Comparison of ENCODE assay signal across 8 cellular contexts in the genomic region with DNA sequence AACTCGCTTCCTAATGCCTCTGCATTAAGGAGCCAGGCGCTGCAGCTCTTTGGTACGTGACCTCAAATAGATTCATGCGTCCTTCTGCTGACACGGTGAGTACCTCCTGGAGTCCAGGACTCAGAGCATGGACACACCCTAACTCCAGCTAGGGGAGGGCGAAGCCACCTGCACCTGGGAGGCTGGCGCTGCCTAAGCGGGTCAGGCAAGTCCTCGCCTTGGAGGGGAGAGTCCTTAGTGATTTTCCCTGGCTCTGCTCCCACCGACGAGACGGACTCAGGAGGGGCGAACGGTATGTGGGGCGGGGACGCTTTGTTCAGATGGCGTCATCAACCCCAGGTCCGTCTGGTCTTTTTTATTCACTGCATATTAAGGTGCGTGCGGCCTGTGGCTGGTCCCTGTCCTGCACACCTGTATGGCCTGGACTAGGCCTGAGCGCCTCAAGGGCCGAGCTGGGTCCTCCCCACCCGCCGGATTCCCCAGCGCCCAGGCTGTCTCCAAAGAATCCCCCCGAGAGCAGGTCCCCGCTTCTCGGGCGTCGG. TPM values are rescaled to one million over a fixed set of nuclear protein-coding genes. Genes with fewer than 3 reads are reported as not detected.
A peak's percentile ranks its signal among the peaks of the same experiment; 100 is the strongest.
DNase-seq lines count a peak whose midpoint lies in the region; ATAC-seq, FAIRE-seq and TF ChIP-seq lines count a peak whose summit lies in the region.
"Had no signal": no experiment of that assay in that cellular context is flagged by ENCODE, and none has a peak within 500 bp of the region (broad histone marks: within the 10 kb centered on the region; RNA-seq: fewer than 3 reads in every experiment).

No MANE protein-coding gene starts in this region.

- H2BK15ac ChIP-seq in H9 (ENCODE audit: low read depth, low read length): no peak overlapping the region

- no peak overlapping the region for H3K23ac ChIP-seq in H9 (ENCODE audit: insufficient read length, low read depth, low read length)

- no peak overlapping the region for H2AK5ac ChIP-seq in H9 (ENCODE audit: insufficient read length, low read length)

- H4K8ac ChIP-seq in H9 (replicated peaks; ENCODE audit: insufficient read length, low read depth, low read length): no peak overlapping the region

- peaks cover 9 to 11% of the 10 kb centered on the region in 2 experiments for H3K4me1 Mint-ChIP-seq in H9
- H3K4me1 Mint-ChIP-seq in activated naive CD8-positive, alpha-beta T cell treated with anti-CD3 and anti-CD28 coated beads, Interleukin-2, amount 10 ng/mL, durations not matched to agents 7 days and 5 days: peaks cover 4% of the 10 kb centered on the region

- peak; percentile 39 for DNase-seq in H9
- no peak for DNase-seq in activated naive CD8-positive, alpha-beta T cell treated with anti-CD3 and anti-CD28 coated beads, Interleukin-2, amount 10 ng/mL, durations not matched to agents 7 days and 5 days
- no peak for DNase-seq in keratinocyte (ENCODE audit: low read depth, low spot score)
- no peak for DNase-seq in smooth muscle cell (lab: John Stamatoyannopoulos, UW; ENCODE audit: unreplicated experiment)
- no peak for DNase-seq in T1000 (lab: John Stamatoyannopoulos, UW)
- DNase-seq: activated CD4-positive, alpha-beta T cell treated with anti-CD3 and anti-CD28 coated beads for 1 hour had no signal

- H2BK20ac ChIP-seq in H9 (ENCODE audit: low read depth, low read length, poor library complexity, severe bottlenecking): no peak overlapping the region

- peaks cover 4 to 8% of the 10 kb centered on the region in 2 experiments for H3K9me3 Mint-ChIP-seq in H9
- H3K9me3 Mint-ChIP-seq in activated naive CD8-positive, alpha-beta T cell treated with anti-CD3 and anti-CD28 coated beads, Interleukin-2, amount 10 ng/mL, durations not matched to agents 7 days and 5 days: no peaks in the 10 kb centered on the region

- WGBS in H9 (ENCODE audit: extremely low coverage, insufficient read length, low lambda C conversion rate): no CpG with 5 or more reads among the region's 30 CpGs
- WGBS in smooth muscle cell (ENCODE audit: low lambda C conversion rate): 74% methylated on average over 21 of the region's 30 CpGs

- POLR2A ChIA-PET in activated naive CD8-positive, alpha-beta T cell treated with anti-CD3 and anti-CD28 coated beads, Interleukin-2, amount 10 ng/mL, durations not matched to agents 7 days and 5 days (lab: Charles Lee): no interaction called here

- H3K9ac ChIP-seq in H9 (ENCODE audit: extremely low read depth, insufficient read length, low read length): no peak overlapping the region
- H3K9ac ChIP-seq in keratinocyte (ENCODE audit: control insufficient read depth, extremely low read depth, insufficient read depth, low read length): no peak overlapping the region
- no peak overlapping the region for H3K9ac ChIP-seq in smooth muscle cell (ENCODE audit: low read depth)

- H2AFZ ChIP-seq in H9 (ENCODE audit: low read length): no peak overlapping the region
- H2AFZ ChIP-seq in keratinocyte (ENCODE audit: control insufficient read depth, low read length): no peak overlapping the region
- H2AFZ ChIP-seq in smooth muscle cell (ENCODE audit: low read depth): no peak overlapping the region

- H4K5ac ChIP-seq in H9 (ENCODE audit: insufficient read length, low read depth, low read length): no peak overlapping the region

- H2BK5ac ChIP-seq in H9 (ENCODE audit: insufficient read length, low read length): no peak overlapping the region

- no peaks in the 10 kb centered on the region for H3K9me1 ChIP-seq in keratinocyte (ENCODE audit: control insufficient read depth, extremely low read depth, insufficient read depth, low read length)

- FAIRE-seq in keratinocyte (lab: Jason Lieb, UNC): no peak

- dilution Hi-C loops in keratinocyte (cut with MboI; ENCODE audit: extremely low pct_ligation_motif_present, low sequenced_read_pairs): no loop called here

- no peak overlapping the region for H3K27ac ChIP-seq in H9 (ENCODE audit: insufficient read length, low read depth, low read length)
- no peak overlapping the region for H3K27ac ChIP-seq in keratinocyte (ENCODE audit: control insufficient read depth, insufficient read depth, low read length)
- no peak overlapping the region for H3K27ac ChIP-seq in smooth muscle cell (ENCODE audit: low read depth)

- H3K18ac ChIP-seq in H9 (ENCODE audit: insufficient read length, low read depth, low read length): no peak overlapping the region

- no peak overlapping the region for H4K91ac ChIP-seq in H9 (ENCODE audit: insufficient read length, low read depth, low read length)

- 0 out of 7 replicates have a peak, but pooled peaks cover 0 to 4% (median 0%) of the 10 kb centered on the region in 3 experiments for H3K36me3 Mint-ChIP-seq in H9 (ENCODE audit: insufficient read depth in 1 of 3, low read depth in 3 of 3)
- H3K36me3 Mint-ChIP-seq in activated naive CD8-positive, alpha-beta T cell treated with anti-CD3 and anti-CD28 coated beads, Interleukin-2, amount 10 ng/mL, durations not matched to agents 7 days and 5 days: no peaks in the 10 kb centered on the region

- no peak overlapping the region for H3K4me3 ChIP-seq in keratinocyte (ENCODE audit: control insufficient read depth in 2 of 3, extremely low read depth in 1 of 3, insufficient read depth in 2 of 3, low read depth in 1 of 3, low read length in 3 of 3)
- peak overlapping the region; percentile 36 for H3K4me3 ChIP-seq in smooth muscle cell

- H3K79me1 ChIP-seq in H9 (ENCODE audit: insufficient read depth, low read depth, low read length, poor library complexity, severe bottlenecking): no peaks in the 10 kb centered on the region

- no peak overlapping the region for H3K4me2 ChIP-seq in H9 (ENCODE audit: insufficient read depth, insufficient read length, low read length)
- peak overlapping the region; percentile 25 for H3K4me2 ChIP-seq in keratinocyte (ENCODE audit: control insufficient read depth, extremely low read depth, insufficient read depth, low read depth, low read length)
- peak overlapping the region; percentile 78 for H3K4me2 ChIP-seq in smooth muscle cell

- no peaks in the 10 kb centered on the region for H3K9me3 ChIP-seq in H9 (ENCODE audit: control insufficient read depth, low read depth, low read length)
- H3K9me3 ChIP-seq in keratinocyte (ENCODE audit: control insufficient read depth, low read depth, low read length): no peaks in the 10 kb centered on the region
- H3K9me3 ChIP-seq in smooth muscle cell (replicated peaks; ENCODE audit: low read depth): no peaks in the 10 kb centered on the region

- no peak overlapping the region for H3K14ac ChIP-seq in H9 (ENCODE audit: insufficient read depth, low read length)

- H3F3A ChIP-seq in smooth muscle cell (ENCODE audit: low read depth): no peaks in the 10 kb centered on the region

- H3K4me3 Mint-ChIP-seq in H9: peak overlapping the region; percentile 36 to 67; a peak in 4 of 5 replicates
- peak overlapping the region; percentile 13 for H3K4me3 Mint-ChIP-seq in activated naive CD8-positive, alpha-beta T cell treated with anti-CD3 and anti-CD28 coated beads, Interleukin-2, amount 10 ng/mL, durations not matched to agents 7 days and 5 days

- H3K36me3 ChIP-seq in keratinocyte (ENCODE audit: control insufficient read depth in 2 of 2, extremely low read depth in 1 of 2, insufficient read depth in 2 of 2, low read length in 2 of 2) (no peaks in the 10 kb centered on the region), smooth muscle cell (ENCODE audit: low read depth) (no peaks in the 10 kb centered on the region)

- H2BK12ac ChIP-seq in H9 (ENCODE audit: insufficient read length, low read depth, low read length): no peak overlapping the region

- H4K20me1 ChIP-seq in H9 (ENCODE audit: control insufficient read depth, insufficient read depth, insufficient read length) (no peaks in the 10 kb centered on the region), keratinocyte (ENCODE audit: control insufficient read depth, extremely low read depth, insufficient read depth, low read length) (no peaks in the 10 kb centered on the region), smooth muscle cell (ENCODE audit: low read depth) (no peaks in the 10 kb centered on the region)

- H3K27me3 ChIP-seq in H9 (ENCODE audit: insufficient read depth, low read length) (peaks cover 5% of the 10 kb centered on the region; the same call in 1 of the 2 replicates), keratinocyte (ENCODE audit: control insufficient read depth, extremely low read depth, insufficient read depth, low read length) (peaks cover 52% of the 10 kb centered on the region), smooth muscle cell (ENCODE audit: low read depth) (peaks cover 72% of the 10 kb centered on the region)

- no peak overlapping the region for H3K56ac ChIP-seq in H9 (ENCODE audit: insufficient read length, low read depth, low read length)

- H3K4me1 ChIP-seq in H9 (ENCODE audit: insufficient read depth, low read length) (peaks cover 4% of the 10 kb centered on the region; the same call in 1 of the 2 replicates), keratinocyte (ENCODE audit: control insufficient read depth, extremely low read depth, insufficient read depth, low read length) (no peaks in the 10 kb centered on the region), smooth muscle cell (ENCODE audit: low read depth) (no peaks in the 10 kb centered on the region)

- H3K27ac Mint-ChIP-seq in H9: no peak overlapping the region
- no peak overlapping the region for H3K27ac Mint-ChIP-seq in activated naive CD8-positive, alpha-beta T cell treated with anti-CD3 and anti-CD28 coated beads, Interleukin-2, amount 10 ng/mL, durations not matched to agents 7 days and 5 days

- no peak overlapping the region for H3T11ph ChIP-seq in H9 (ENCODE audit: low read length)

- no peak overlapping the region for H3K4ac ChIP-seq in H9 (ENCODE audit: low read depth, low read length)

- H3K79me2 ChIP-seq in H9 (ENCODE audit: insufficient read depth, low read length) (no peaks in the 10 kb centered on the region), keratinocyte (ENCODE audit: control insufficient read depth, insufficient read depth, low read length) (no peaks in the 10 kb centered on the region), smooth muscle cell (ENCODE audit: low read depth) (no peaks in the 10 kb centered on the region)

- peaks cover 85% of the 10 kb centered on the region for H3K27me3 Mint-ChIP-seq in H9 (ENCODE audit: low read depth)
- peaks cover 48% of the 10 kb centered on the region for H3K27me3 Mint-ChIP-seq in activated naive CD8-positive, alpha-beta T cell treated with anti-CD3 and anti-CD28 coated beads, Interleukin-2, amount 10 ng/mL, durations not matched to agents 7 days and 5 days

- H2BK120ac ChIP-seq in H9 (ENCODE audit: low read depth, low read length, poor library complexity, severe bottlenecking): no peak overlapping the region

- peaks cover 5% of the 10 kb centered on the region for H3K23me2 ChIP-seq in H9 (ENCODE audit: insufficient read length, low read depth, low read length, poor library complexity, severe bottlenecking)

- TF ChIP-seq CTCF in H9 (conservative IDR thresholded peaks at IDR 0.05) (no peak), keratinocyte (optimal IDR thresholded peaks at IDR 0.05 in 1 of 3, IDR thresholded peaks at IDR 0.05 in 1 of 3, conservative IDR thresholded peaks at IDR 0.05 in 1 of 3; ENCODE audit: extremely low read depth in 1 of 3, insufficient read depth in 2 of 3, low read length in 3 of 3) (no peak), smooth muscle cell (IDR thresholded peaks at IDR 0.05; ENCODE audit: borderline replicate concordance, insufficient read depth, poor library complexity, severe bottlenecking) (no peak)

- no peak for ATAC-seq in activated naive CD8-positive, alpha-beta T cell treated with anti-CD3 and anti-CD28 coated beads, Interleukin-2, amount 10 ng/mL, durations not matched to agents 7 days and 5 days (ENCODE audit: low read depth)
- ATAC-seq in GM21619 (IDR thresholded peaks at IDR 0.05; ENCODE audit: unreplicated experiment) (no peak), GM19395 (IDR thresholded peaks at IDR 0.05; ENCODE audit: unreplicated experiment) (no peak)

RNA-seq across cellular contexts. Expression of a gene that starts 50.3 kb away (rescaled TPM):
- 115 and 116 TPM in 2 replicates for total RNA-seq in H9 (2021)
- total RNA-seq in activated naive CD8-positive, alpha-beta T cell treated with anti-CD3 and anti-CD28 coated beads, Interleukin-2, amount 10 ng/mL, durations not matched to agents 7 days and 5 days: 10 to 100 TPM; 75.0 to 78.2 TPM
- polyA plus RNA-seq in keratinocyte: 52.7 to 91.5 TPM (median 91.2 TPM) in 3 replicates
- polyA plus RNA-seq in keratinocyte (2011; ENCODE audit: low read depth): 102 TPM
- polyA plus RNA-seq in keratinocyte (2011; cell fraction: cytosol; rRNA removed): 61.2 and 71.7 TPM in 2 replicates
- polyA plus RNA-seq in keratinocyte (2011; cell fraction: nucleus; rRNA removed): 144 and 148 TPM in 2 replicates
- 45.7 and 78.3 TPM in 2 replicates for polyA plus RNA-seq in keratinocyte (2012; ENCODE audit: low replicate concordance)
- polyA minus RNA-seq in keratinocyte: 31.6 to 70.1 TPM (median 38.0 TPM) in 3 replicates
- polyA minus RNA-seq in keratinocyte (2011; cell fraction: cytosol; rRNA and poly(A)+ RNA removed): 47.0 TPM
- polyA minus RNA-seq in keratinocyte (2011; cell fraction: nucleus; rRNA and poly(A)+ RNA removed): 58.9 and 83.5 TPM in 2 replicates
- 29.3 and 33.6 TPM in 2 replicates for total RNA-seq in smooth muscle cell
- 34.4 and 58.3 TPM in 2 replicates for polyA plus RNA-seq in smooth muscle cell

RNA-seq across cellular contexts. Expression of a gene that starts 50.7 kb away (rescaled TPM):
- 29.9 and 31.3 TPM in 2 replicates for total RNA-seq in H9 (2021)
- 10 to 100 TPM; 12.6 to 15.9 TPM for total RNA-seq in activated naive CD8-positive, alpha-beta T cell treated with anti-CD3 and anti-CD28 coated beads, Interleukin-2, amount 10 ng/mL, durations not matched to agents 7 days and 5 days
- polyA plus RNA-seq in keratinocyte: 17.0 to 52.0 TPM (median 35.4 TPM) in 3 replicates
- polyA plus RNA-seq in keratinocyte (2011; ENCODE audit: low read depth): 12.2 TPM
- polyA plus RNA-seq in keratinocyte (2011; cell fraction: cytosol; rRNA removed): 22.4 and 27.3 TPM in 2 replicates
- polyA plus RNA-seq in keratinocyte (2011; cell fraction: nucleus; rRNA removed): 23.8 and 25.5 TPM in 2 replicates
- 15.5 and 23.6 TPM in 2 replicates for polyA plus RNA-seq in keratinocyte (2012; ENCODE audit: low replicate concordance)
- 25.0 to 39.1 TPM (median 32.7 TPM) in 3 replicates for polyA minus RNA-seq in keratinocyte
- polyA minus RNA-seq in keratinocyte (2011; cell fraction: cytosol; rRNA and poly(A)+ RNA removed): 33.4 TPM
- polyA minus RNA-seq in keratinocyte (2011; cell fraction: nucleus; rRNA and poly(A)+ RNA removed): 13.5 and 24.2 TPM in 2 replicates
- total RNA-seq in smooth muscle cell: 17.1 and 20.4 TPM in 2 replicates
- polyA plus RNA-seq in smooth muscle cell: 23.5 and 26.3 TPM in 2 replicates
